ENCODE assay signal across 8 cellular contexts in the genomic region with DNA sequence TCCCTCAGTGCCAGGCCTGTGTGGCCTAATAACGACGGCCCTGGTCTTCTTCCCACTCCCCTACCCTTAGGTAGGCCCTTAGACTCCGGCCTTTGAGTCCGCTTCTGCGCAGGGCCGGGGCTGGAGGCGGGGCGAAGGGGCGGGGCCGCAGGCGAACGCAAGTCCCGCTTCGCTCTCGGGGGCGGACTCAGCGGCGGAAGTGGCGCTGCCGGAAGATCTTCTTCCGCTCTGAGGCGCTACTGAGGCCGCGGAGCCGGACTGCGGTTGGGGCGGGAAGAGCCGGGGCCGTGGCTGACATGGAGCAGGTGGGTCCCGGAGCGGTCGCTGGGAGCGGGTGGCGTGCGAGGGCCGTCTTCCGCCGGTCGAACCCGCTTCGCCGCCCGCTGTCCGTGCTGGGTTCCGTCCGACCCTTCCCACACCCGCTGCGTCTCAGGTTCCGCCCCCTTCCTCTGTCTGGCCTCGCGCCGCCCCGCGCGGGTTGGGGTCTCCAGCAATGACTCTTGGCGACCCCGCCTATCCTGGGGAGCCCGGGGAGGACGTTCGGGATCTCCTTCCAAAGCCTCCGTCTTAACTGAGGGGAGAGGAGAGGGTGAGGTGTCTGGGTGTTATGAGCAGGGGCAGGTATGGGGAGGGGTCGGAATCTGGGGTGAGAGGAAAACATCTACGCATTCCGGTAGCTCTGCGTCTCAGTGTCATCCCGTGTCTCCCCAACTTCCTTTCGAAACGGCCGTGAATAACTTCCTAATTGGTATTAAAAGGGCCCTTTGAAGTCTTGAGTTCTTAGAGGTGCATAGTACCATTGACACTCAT. TPM values are rescaled to one million over a fixed set of nuclear protein-coding genes. Genes with fewer than 3 reads are reported as not detected.
A peak's percentile ranks its signal among the peaks of the same experiment; 100 is the strongest.
DNase-seq lines count a peak whose midpoint lies in the region; ATAC-seq and TF ChIP-seq lines count a peak whose summit lies in the region.

Gene STARD3 (plus strand): TSS at position 218 of the 810 bp plus-strand sequence. CDS start 16,388 bp downstream, outside the sequence.

- ATAC-seq in GM18519 (IDR thresholded peaks at IDR 0.05; ENCODE audit: low FRiP score, unreplicated experiment) (peak; percentile 58), HG03097 (IDR thresholded peaks at IDR 0.05; ENCODE audit: low FRiP score, unreplicated experiment) (peak; percentile 50)

- H3K27ac ChIP-seq in caudate nucleus (ENCODE audit: low read depth, low read length) (peak within 1 kb of the TSS; percentile 92), spleen (peak within 1 kb of the TSS; percentile 80 to 97 (median 93))

- intact Hi-C loops in spleen (cut with DNase I; ENCODE audit: low total_unique reads) = no loop called here

- peak in 5 of 11 experiments; percentile 6 to 46 (median 34) for TF ChIP-seq CTCF in spleen (IDR thresholded peaks at IDR 0.05 in 8 of 11, conservative IDR thresholded peaks at IDR 0.05 in 3 of 11)

- 0% methylated on average over 43 to 69 of the region's 69 CpGs for WGBS in spleen, 5 donors

- DNase-seq in A172 (ENCODE audit: low spot score) (peak; percentile 76), NCI-H2196 (lab: John Stamatoyannopoulos, UW; ENCODE audit: unreplicated experiment) (peak; percentile 64), caudate nucleus (lab: John Stamatoyannopoulos, UW) (peak in 59 of 61 donors; percentile 44 to 93 (median 79)), iris pigment epithelial cell (ENCODE audit: low read depth) (peak; percentile 91), spleen (peak; percentile 99)
- DNase-seq in activated CD4-positive, CD25-positive, alpha-beta regulatory T cell (lab: John Stamatoyannopoulos, UW) = peak; percentile 72 to 91 (median 80)

- no peaks in the 10 kb centered on the region for H3K9me3 ChIP-seq in spleen

- TF ChIP-seq POLR2A in spleen (IDR thresholded peaks at IDR 0.05) = peak in 2 of 3 donors; percentile 13 to 20

- peak within 1 kb of the TSS; percentile 72 to 94 (median 85) for H3K4me3 ChIP-seq in spleen

- peaks cover 0 to 4% (median 0%) of the 10 kb centered on the region in 6 donors for H3K36me3 ChIP-seq in spleen

- H3K27me3 ChIP-seq in spleen (replicated peaks in 1 of 7) = peaks cover 0 to 6% (median 0%) of the 10 kb centered on the region in 7 donors

- peaks cover 51 to 78% (median 73%) of the 10 kb centered on the region in 6 donors for H3K4me1 ChIP-seq in spleen

RNA-seq across cellular contexts. Expression of gene STARD3, which starts in this region (rescaled TPM):
- total RNA-seq in A172 (2014; rRNA removed; shearing (Covaris generic)) = 35.1 and 42.9 TPM in 2 replicates
- 100 to 1,000 TPM in 3 of 7 donors, 10 to 100 TPM in 4; 73.9 to 166 (median 98.7) TPM for total RNA-seq in spleen
- polyA plus RNA-seq in spleen = 100 to 1,000 TPM in 2 of 3 donors, 10 to 100 TPM in 1; 59.5 to 119 (median 102) TPM

Comparison
In these comparisons a context has a peak if more than half of its experiments do, and no peak if none do; other contexts are left out.
1. Peak in every context shown above with its lines: DNase-seq, ATAC-seq, H3K4me3 ChIP-seq and H3K27ac ChIP-seq.